34 cellular contexts compared by ENCODE assay signal in genomic region chr5:4553968-4554367, GRCh38.
DNase-seq lines count a peak whose midpoint lies in the region; ATAC-seq and TF ChIP-seq lines count a peak whose summit lies in the region.
"Had no signal": no experiment of that assay in that cellular context is flagged by ENCODE, and none has a peak within 500 bp of the region (broad histone marks: within the 10 kb centered on the region; RNA-seq: fewer than 3 reads in every experiment).

No MANE protein-coding gene starts in this region.

- peak overlapping the region; percentile 74 for H2AFZ ChIP-seq in neuronal stem cell (ENCODE audit: low read length)

- H2BK120ac ChIP-seq in neuronal stem cell (ENCODE audit: low read depth, low read length): no peak overlapping the region

- no peak for TF ChIP-seq POLR2A in testis (IDR thresholded peaks at IDR 0.05)

- no peaks in the 10 kb centered on the region for H3K4me1 Mint-ChIP-seq in activated T-cell treated with anti-CD3 and anti-CD28 coated beads, Interleukin-2, amount 50 U/mL, for 4 hours (ENCODE audit: low read depth)
- H3K4me1 Mint-ChIP-seq: activated CD4-positive, alpha-beta T cell treated with anti-CD3 and anti-CD28 coated beads for 36 hours; activated naive CD8-positive, alpha-beta T cell treated with anti-CD3 and anti-CD28 coated beads for 36 hours; immature natural killer cell; T-helper 17 cell had no signal

- H3K27me3 ChIP-seq in neuronal stem cell (ENCODE audit: control insufficient read depth in 3 of 3, insufficient read depth in 3 of 3, low read depth in 1 of 3, low read length in 3 of 3) (no peaks in the 10 kb centered on the region), testis (no peaks in the 10 kb centered on the region)
- H3K27me3 ChIP-seq: gastrocnemius medialis, sigmoid colon, suprapubic skin had no signal

- no peaks in the 10 kb centered on the region for H3K27me3 Mint-ChIP-seq in activated T-cell treated with anti-CD3 and anti-CD28 coated beads, Interleukin-2, amount 50 U/mL, for 4 hours (ENCODE audit: low read depth)
- H3K27me3 Mint-ChIP-seq: activated CD4-positive, alpha-beta T cell treated with anti-CD3 and anti-CD28 coated beads for 36 hours; activated naive CD8-positive, alpha-beta T cell treated with anti-CD3 and anti-CD28 coated beads for 36 hours; CD4-positive, alpha-beta T cell; dendritic cell treated with granulocyte-macrophage colony-stimulating factor and Interleukin-4, amounts not matched to agents 40 ng/mL and 50 ng/mL, for 4 days; T-helper 17 cell had no signal

- intact Hi-C loops in testis (cut with DNase I; ENCODE audit: low total_unique reads): no loop called here

- DNase-seq in NCI-H2029 (lab: John Stamatoyannopoulos, UW): peak; percentile 2
- DNase-seq in NCI-H2029 treated with DMSO at 0.1 percent for 48 hours (lab: John Stamatoyannopoulos, UW): no peak
- DNase-seq in NCI-H2107 (lab: John Stamatoyannopoulos, UW): peak; percentile 73
- DNase-seq in RPMI7951 (ENCODE audit: low read depth): peak; percentile 37
- DNase-seq in neuronal stem cell (ENCODE audit: low spot score): no peak
- DNase-seq in testis: no peak
- DNase-seq in activated T-cell treated with anti-CD3 and anti-CD28 coated beads, Interleukin-2, amount 50 U/mL, for 4 hours: no peak
- DNase-seq: activated CD4-positive, alpha-beta T cell treated with anti-CD3 and anti-CD28 coated beads for 36 hours; activated CD8-positive, alpha-beta memory T cell treated with anti-CD3 and anti-CD28 coated beads for 24 hours; activated effector memory CD4-positive, alpha-beta T cell treated with anti-CD3 and anti-CD28 coated beads, Interleukin-2, amount 50 U/mL, for 16 hours; activated naive CD8-positive, alpha-beta T cell treated with anti-CD3 and anti-CD28 coated beads for 36 hours; CD4-positive, alpha-beta T cell; central memory CD4-positive, alpha-beta T cell; gastrocnemius medialis; HFFc6; hippocampal formation; immature natural killer cell; KG1; left colon; mesenchymal stem cell; MM.1S; NCI-H2081 treated with DMSO at 0.1 percent for 48 hours; NCI-H526 treated with DMSO at 0.1 percent for 48 hours; occipital lobe; psoas muscle; sigmoid colon; stimulated activated CD4-positive, alpha-beta T cell treated with anti-CD3 and anti-CD28 coated beads, Interleukin-4, amount 100 ng/mL, for 4 hours; stimulated activated naive CD4-positive, alpha-beta T cell; T-helper 17 cell had no signal

- no peak overlapping the region for H3K4ac ChIP-seq in neuronal stem cell (ENCODE audit: low read length)

- H3K9me3 Mint-ChIP-seq in activated T-cell treated with anti-CD3 and anti-CD28 coated beads, Interleukin-2, amount 50 U/mL, for 4 hours: peaks cover 13% of the 10 kb centered on the region

- no peak overlapping the region for H3K4me2 ChIP-seq in neuronal stem cell (ENCODE audit: insufficient read depth, low read length, poor library complexity, severe bottlenecking)

- no peaks in the 10 kb centered on the region for H3K36me3 Mint-ChIP-seq in activated T-cell treated with anti-CD3 and anti-CD28 coated beads, Interleukin-2, amount 50 U/mL, for 4 hours (ENCODE audit: insufficient read depth)
- H3K36me3 Mint-ChIP-seq: activated naive CD8-positive, alpha-beta T cell treated with anti-CD3 and anti-CD28 coated beads for 36 hours; immature natural killer cell had no signal

- H3K23ac ChIP-seq in neuronal stem cell (ENCODE audit: low read depth, low read length, poor library complexity): no peak overlapping the region

- no peak overlapping the region for H4K91ac ChIP-seq in neuronal stem cell (ENCODE audit: low read depth, low read length, poor library complexity)

- no CpG with 5 or more reads among the region's 6 CpGs for WGBS in neuronal stem cell (ENCODE audit: extremely low coverage in 2 of 2, insufficient read length in 2 of 2, insufficient replicate concordance in 1 of 2), 2 donors
- WGBS in testis, 2 donors: 52% methylated on average over 6 of the region's 6 CpGs

- no peaks in the 10 kb centered on the region for H3K79me1 ChIP-seq in neuronal stem cell (ENCODE audit: low read depth, low read length)

- H3K18ac ChIP-seq in neuronal stem cell (ENCODE audit: low read length): no peak overlapping the region

- H3K36me3 ChIP-seq in neuronal stem cell (replicated peaks in 1 of 2; ENCODE audit: control insufficient read depth in 2 of 2, insufficient read depth in 2 of 2, low read length in 2 of 2) (no peaks in the 10 kb centered on the region), testis (ENCODE audit: low read depth, missing control alignments) (no peaks in the 10 kb centered on the region)
- H3K36me3 ChIP-seq: gastrocnemius medialis, sigmoid colon, suprapubic skin had no signal

- H3K4me3 ChIP-seq in neuronal stem cell (ENCODE audit: low read length in 2 of 2) (no peak overlapping the region), testis (no peak overlapping the region)
- H3K4me3 ChIP-seq: gastrocnemius medialis, psoas muscle, sigmoid colon, SK-N-MC, suprapubic skin had no signal

- peaks cover 5 to 14% of the 10 kb centered on the region in 2 donors for H3K4me1 ChIP-seq in neuronal stem cell (ENCODE audit: control insufficient read depth in 2 of 2, insufficient read depth in 1 of 2, low read depth in 1 of 2, low read length in 2 of 2)
- H3K4me1 ChIP-seq in testis: no peaks in the 10 kb centered on the region
- H3K4me1 ChIP-seq: gastrocnemius medialis, psoas muscle, sigmoid colon, suprapubic skin had no signal

- ATAC-seq in GM19328 (IDR thresholded peaks at IDR 0.05; ENCODE audit: unreplicated experiment): no peak
- ATAC-seq in activated T-cell treated with anti-CD3 and anti-CD28 coated beads, Interleukin-2, amount 50 U/mL, for 4 hours: no peak
- ATAC-seq: activated CD4-positive, alpha-beta T cell treated with anti-CD3 and anti-CD28 coated beads for 36 hours; gastrocnemius medialis; left colon; psoas muscle; T-helper 17 cell had no signal

- H3K9ac ChIP-seq in neuronal stem cell (ENCODE audit: low read depth, low read length, poor library complexity): no peak overlapping the region

- peaks cover 0 to 9% of the 10 kb centered on the region in 2 donors for H3K9me3 ChIP-seq in neuronal stem cell (replicated peaks in 1 of 2; ENCODE audit: control insufficient read depth in 2 of 2, insufficient read depth in 1 of 2, low read depth in 1 of 2, low read length in 2 of 2)
- no peaks in the 10 kb centered on the region for H3K9me3 ChIP-seq in testis
- H3K9me3 ChIP-seq: gastrocnemius medialis, psoas muscle, sigmoid colon, suprapubic skin had no signal

- H2BK15ac ChIP-seq in neuronal stem cell (ENCODE audit: low read length): no peak overlapping the region

- H2BK12ac ChIP-seq in neuronal stem cell (ENCODE audit: low read length): no peak overlapping the region

- no peak for TF ChIP-seq CTCF in testis (IDR thresholded peaks at IDR 0.05)

- no peak overlapping the region for H2BK5ac ChIP-seq in neuronal stem cell (ENCODE audit: low read length)

- H2AK5ac ChIP-seq in neuronal stem cell (ENCODE audit: low read depth, low read length): no peak overlapping the region

- H3K14ac ChIP-seq in neuronal stem cell (ENCODE audit: low read length): no peak overlapping the region

- no peak overlapping the region for H3K27ac ChIP-seq in neuronal stem cell (replicated peaks; ENCODE audit: low read length)
- no peak overlapping the region for H3K27ac ChIP-seq in testis
- H3K27ac ChIP-seq: gastrocnemius medialis, psoas muscle, RWPE1, sigmoid colon, SK-N-MC, suprapubic skin had no signal

- H3K4me3 Mint-ChIP-seq in activated T-cell treated with anti-CD3 and anti-CD28 coated beads, Interleukin-2, amount 50 U/mL, for 4 hours: no peak overlapping the region
- H3K4me3 Mint-ChIP-seq: activated CD4-positive, alpha-beta T cell treated with anti-CD3 and anti-CD28 coated beads for 36 hours; activated naive CD8-positive, alpha-beta T cell treated with anti-CD3 and anti-CD28 coated beads for 36 hours; CD4-positive, alpha-beta T cell; dendritic cell treated with granulocyte-macrophage colony-stimulating factor and Interleukin-4, amounts not matched to agents 40 ng/mL and 50 ng/mL, for 4 days; HFFc6; immature natural killer cell; T-helper 17 cell had no signal

- H4K8ac ChIP-seq in neuronal stem cell (ENCODE audit: low read depth, low read length): no peak overlapping the region

Comparison
In these comparisons a context has a peak if more than half of its experiments do, and no peak if none do; other contexts are left out.
1. DNase-seq: peak in NCI-H2029 (single experiment), NCI-H2107 (single experiment) and RPMI7951 (single experiment); none in NCI-H2029 treated with DMSO at 0.1 percent for 48 hours (single experiment), neuronal stem cell (single experiment), testis (single experiment) and activated T-cell treated with anti-CD3 and anti-CD28 coated beads, Interleukin-2, amount 50 U/mL, for 4 hours (single experiment).